Comparison of ENCODE assay signal across 8 cellular contexts in genomic region chr9:107284636-107285035, GRCh38. TPM values are rescaled to one million over a fixed set of nuclear protein-coding genes. Genes with fewer than 3 reads are reported as not detected.
A peak's percentile ranks its signal among the peaks of the same experiment; 100 is the strongest.
DNase-seq lines count a peak whose midpoint lies in the region; ATAC-seq, FAIRE-seq and TF ChIP-seq lines count a peak whose summit lies in the region.

No MANE protein-coding gene starts in this region.

- H3K27ac ChIP-seq in PC-9 (peak overlapping the region; percentile 88), esophagus squamous epithelium (peak overlapping the region; percentile 98 to 100 (median 98)), rectal smooth muscle tissue (ENCODE audit: low read depth, low read length) (peak overlapping the region; percentile 99)

- no peak for TF ChIP-seq CTCF in PC-9 (conservative IDR thresholded peaks at IDR 0.05)
- TF ChIP-seq CTCF in esophagus squamous epithelium (IDR thresholded peaks at IDR 0.05), result no peak

- no peaks in the 10 kb centered on the region for H3K27me3 ChIP-seq in PC-9 (ENCODE audit: insufficient read depth, low read depth)
- H3K27me3 ChIP-seq in esophagus squamous epithelium, result no peaks in the 10 kb centered on the region
- H3K27me3 ChIP-seq in rectal smooth muscle tissue (ENCODE audit: control insufficient read depth, insufficient read depth, low read length), result no peaks in the 10 kb centered on the region

- H3K79me2 ChIP-seq in PC-9 (ENCODE audit: low read depth), result peaks cover 66% of the 10 kb centered on the region

- BruUV-seq in PC-9 (replicated peaks; lab: Mats Ljungman, UMichigan), result no TSS peak

- H3K9ac ChIP-seq in rectal smooth muscle tissue (ENCODE audit: low read length), result peak overlapping the region; percentile 94

- peak overlapping the region; percentile 77 for H3K4me3 ChIP-seq in PC-9
- H3K4me3 ChIP-seq in esophagus squamous epithelium, result peak overlapping the region; percentile 82 to 99 (median 96)
- H3K4me3 ChIP-seq in rectal smooth muscle tissue (ENCODE audit: low read length), result peak overlapping the region; percentile 72

- H3K4me1 ChIP-seq in PC-9 (replicated peaks; ENCODE audit: insufficient read depth) (peaks cover 74% of the 10 kb centered on the region), esophagus squamous epithelium (peaks cover 17 to 75% (median 17%) of the 10 kb centered on the region in 3 donors), rectal smooth muscle tissue (ENCODE audit: control insufficient read depth, insufficient read depth, low read length) (peaks cover 14% of the 10 kb centered on the region)

- intact Hi-C loops in PC-9 (cut with micrococcal nuclease; ENCODE audit: unreplicated experiment), result loop anchor here (5.0 to 10.0 kb wide), 3 partner anchors 112 to 470 kb away; no protein-coding TSS in a partner anchor
- intact Hi-C loops in esophagus squamous epithelium (cut with DNase I), result no loop called here

- no peaks in the 10 kb centered on the region for H3K9me3 ChIP-seq in PC-9 (ENCODE audit: insufficient read depth, low read depth)
- H3K9me3 ChIP-seq in esophagus squamous epithelium, result no peaks in the 10 kb centered on the region

- peak; percentile 24 for FAIRE-seq in GM12892 (lab: Jason Lieb, UNC)

- no peaks in the 10 kb centered on the region for H3K9me2 ChIP-seq in PC-9 (ENCODE audit: insufficient read depth)

- H2AFZ ChIP-seq in PC-9, result no peak overlapping the region

- DNase-seq in GM12892 (ENCODE audit: insufficient read length), result no peak
- peak in 1 of 2 experiments; percentile 32 for DNase-seq in PC-9
- DNase-seq in esophagus squamous epithelium (lab: John Stamatoyannopoulos, UW), result no peak
- DNase-seq in NCI-H1417 treated with DMSO at 0.1 percent for 48 hours (lab: John Stamatoyannopoulos, UW), result no peak
- no peak for DNase-seq in stimulated activated CD4-positive, alpha-beta T cell treated with anti-CD3 and anti-CD28 coated beads, Interleukin-2, amount 100 ng/mL, for 48 hours
- DNase-seq in NCI-H524 treated with DMSO at 0.1 percent for 48 hours (lab: John Stamatoyannopoulos, UW), result no peak

- no peak for TF ChIP-seq POLR2A in GM12892 (IDR thresholded peaks at IDR 0.05; ENCODE audit: low read depth, low read length)
- no peak for TF ChIP-seq POLR2A in esophagus squamous epithelium (IDR thresholded peaks at IDR 0.05)

- H3K4me2 ChIP-seq in PC-9, result peak overlapping the region; percentile 89

- H3K36me3 ChIP-seq in PC-9 (ENCODE audit: low read depth) (peaks cover 7% of the 10 kb centered on the region; the same call in 1 of the 2 replicates), esophagus squamous epithelium (no peaks in the 10 kb centered on the region), rectal smooth muscle tissue (ENCODE audit: control insufficient read depth, insufficient read depth, low read length) (no peaks in the 10 kb centered on the region)

- ATAC-seq in HG03139 (IDR thresholded peaks at IDR 0.05; ENCODE audit: unreplicated experiment), result no peak

- WGBS in esophagus squamous epithelium, 2 donors, result 2 to 3% methylated on average over 6 of the region's 6 CpGs

- H4K20me1 ChIP-seq in PC-9 (ENCODE audit: insufficient read depth), result peaks cover 54% of the 10 kb centered on the region

- POLR2A ChIA-PET in PC-9 (lab: Charles Lee; ENCODE audit: unreplicated experiment), result no interaction called here

- CTCF ChIA-PET in PC-9 (lab: Charles Lee), result no interaction called here

- H3F3A ChIP-seq in PC-9 (ENCODE audit: insufficient read depth, low read depth), result peaks cover 27% of the 10 kb centered on the region

RNA-seq across cellular contexts. Expression of gene RAD23B, which starts 1.6 kb away (rescaled TPM):
- polyA plus RNA-seq in GM12892 (2012; ENCODE audit: missing spikeins), result 76.7 TPM
- total RNA-seq in PC-9 (2021) (164 and 176 TPM in 2 replicates), esophagus squamous epithelium (10 to 100 TPM; 69.8 to 94.4 (median 74.4) TPM)
